9 cellular contexts compared by ENCODE assay signal in the genomic region with DNA sequence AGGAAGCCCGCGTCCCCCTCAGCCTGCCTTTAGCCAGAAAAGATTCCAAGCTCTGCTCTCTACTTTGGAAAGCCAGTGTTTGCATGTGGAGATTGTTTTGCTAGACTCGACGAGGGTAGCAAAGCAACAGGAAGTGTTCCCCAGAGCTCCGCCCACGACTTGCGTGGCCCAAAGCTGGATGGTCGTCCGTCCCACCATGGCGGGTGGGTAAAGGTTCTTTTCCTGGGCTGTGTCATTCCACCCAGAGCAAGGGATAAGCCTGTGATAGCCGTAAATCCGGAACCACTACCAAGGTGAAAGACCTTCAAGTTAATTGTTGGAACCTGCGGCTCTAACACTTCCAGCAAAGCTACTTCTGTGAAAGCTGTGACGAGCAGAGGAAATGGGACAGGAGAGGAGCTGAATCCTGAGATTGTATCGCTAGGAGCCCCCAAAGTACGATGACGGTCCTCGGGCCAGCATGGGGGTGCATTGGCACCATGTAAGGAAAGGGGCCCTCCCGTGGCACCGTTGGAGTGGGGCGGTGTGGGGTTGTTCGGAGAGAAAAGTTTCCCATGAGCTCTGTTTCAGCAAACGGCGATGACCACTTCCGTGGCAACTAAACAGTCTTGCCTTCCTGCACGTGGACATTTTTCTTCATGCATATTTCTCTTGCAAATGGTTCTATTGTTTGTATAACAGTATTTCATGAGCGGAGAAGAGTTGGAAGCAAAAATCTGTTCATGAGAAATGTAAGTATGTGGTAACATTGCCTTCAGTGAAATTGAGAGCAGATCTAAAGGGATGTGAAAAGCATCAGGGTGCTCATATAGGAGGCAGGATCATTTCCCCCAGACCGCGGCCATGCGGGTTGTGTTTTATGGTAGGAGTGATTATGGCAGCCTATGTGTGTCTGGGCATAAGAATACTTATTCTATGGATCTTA. TPM values are rescaled to one million over a fixed set of nuclear protein-coding genes. Genes with fewer than 3 reads are reported as not detected.
DNase-seq lines count a peak whose midpoint lies in the region; ATAC-seq and TF ChIP-seq lines count a peak whose summit lies in the region.
"Had no signal": no experiment of that assay in that cellular context is flagged by ENCODE, and none has a peak within 500 bp of the region (broad histone marks: within the 10 kb centered on the region; RNA-seq: fewer than 3 reads in every experiment).

No MANE protein-coding gene starts in this region.

- no peak for TF ChIP-seq EP300 in suprapubic skin (IDR thresholded peaks at IDR 0.05)

- H3K36me3 ChIP-seq in hepatocyte (replicated peaks; ENCODE audit: insufficient read depth, low read depth) = no peaks in the 10 kb centered on the region
- H3K36me3 ChIP-seq in suprapubic skin = no peaks in the 10 kb centered on the region
- H3K36me3 ChIP-seq in brain microvascular endothelial cell (replicated peaks) = no peaks in the 10 kb centered on the region

- H3K4me2 ChIP-seq in hepatocyte = peak overlapping the region; percentile 67
- H3K4me2 ChIP-seq: KMS-11 had no signal

- no peaks in the 10 kb centered on the region for H3K27me3 ChIP-seq in hepatocyte
- no peaks in the 10 kb centered on the region for H3K27me3 ChIP-seq in suprapubic skin
- H3K27me3 ChIP-seq in brain microvascular endothelial cell (replicated peaks) = no peaks in the 10 kb centered on the region

- in situ Hi-C loops in brain microvascular endothelial cell (cut with HindIII; ENCODE audit: low pct_ligation_motif_present, low sequenced_read_pairs) = no loop called here

- no peaks in the 10 kb centered on the region for H4K20me1 ChIP-seq in hepatocyte (ENCODE audit: insufficient read depth, poor library complexity, severe bottlenecking)

- no peak overlapping the region for H3K27ac ChIP-seq in hepatocyte
- H3K27ac ChIP-seq in suprapubic skin = peak overlapping the region; percentile 42
- H3K27ac ChIP-seq in brain microvascular endothelial cell = no peak overlapping the region
- H3K27ac ChIP-seq: KMS-11 had no signal

- H2AFZ ChIP-seq in hepatocyte = peak overlapping the region; percentile 8

- no peak for TF ChIP-seq POLR2A in suprapubic skin (IDR thresholded peaks at IDR 0.05)

- H3K4me3 ChIP-seq in hepatocyte (no peak overlapping the region), suprapubic skin (peak overlapping the region; percentile 37), brain microvascular endothelial cell (ENCODE audit: low read depth, low read length) (no peak overlapping the region)

- 84% methylated on average over 30 of the region's 30 CpGs for WGBS in hepatocyte (ENCODE audit: low lambda C conversion rate, missing lambda C conversion rate)
- WGBS in suprapubic skin = 84% methylated on average over 25 of the region's 30 CpGs

- H3K9me2 ChIP-seq in hepatocyte (replicated peaks; ENCODE audit: insufficient read depth) = no peaks in the 10 kb centered on the region

- ATAC-seq in HG02885 (IDR thresholded peaks at IDR 0.05; ENCODE audit: poor library complexity, unreplicated experiment) = peak; percentile 8
- ATAC-seq in esophagus mucosa = no peak
- ATAC-seq in GM21423 (IDR thresholded peaks at IDR 0.05; ENCODE audit: unreplicated experiment) = no peak

- DNase-seq in activated CD4-positive, CD25-positive, alpha-beta regulatory T cell treated with anti-CD3 and anti-CD28 coated beads, Interleukin-2, amount 50 U/mL, for 72 hours = peak; percentile 41
- DNase-seq in hepatocyte (ENCODE audit: low spot score) = no peak
- peak in 1 of 2 donors; percentile 73 for DNase-seq in suprapubic skin (ENCODE audit: low spot score in 2 of 2)
- DNase-seq in brain microvascular endothelial cell = no peak

- no peak for TF ChIP-seq CTCF in hepatocyte (IDR thresholded peaks at IDR 0.05; ENCODE audit: poor library complexity)
- no peak for TF ChIP-seq CTCF in suprapubic skin (IDR thresholded peaks at IDR 0.05)
- TF ChIP-seq CTCF in brain microvascular endothelial cell (IDR thresholded peaks at IDR 0.05; ENCODE audit: low read depth, low read length, missing control alignments) = no peak

- H3K4me1 ChIP-seq in hepatocyte (ENCODE audit: insufficient read depth) (peaks cover 23% of the 10 kb centered on the region), suprapubic skin (peaks cover 33% of the 10 kb centered on the region)

- H3K9me3 ChIP-seq in hepatocyte (ENCODE audit: low read depth) (no peaks in the 10 kb centered on the region), suprapubic skin (no peaks in the 10 kb centered on the region)

- no peaks in the 10 kb centered on the region for H3K79me2 ChIP-seq in hepatocyte

RNA-seq across cellular contexts. Expression of a gene that starts 8.3 kb away (rescaled TPM):
- total RNA-seq in hepatocyte = 1.9 and 2.6 TPM in 2 replicates
- 0.90 and 1.1 TPM in 2 replicates for polyA plus RNA-seq in hepatocyte
- 1 to 10 TPM; 3.2 to 6.1 (median 5.1) TPM for total RNA-seq in suprapubic skin
- total RNA-seq in esophagus mucosa = 4.2 TPM

RNA-seq across cellular contexts. Expression of a gene that starts 53.6 kb away (rescaled TPM):
- total RNA-seq in hepatocyte (35.4 and 47.5 TPM in 2 replicates), suprapubic skin (1 to 10 TPM in 3 of 4 donors, not detected in 1; 1.9 to 3.3 (median 3.1) TPM), esophagus mucosa (23.3 TPM)
- polyA plus RNA-seq in hepatocyte = 45.3 and 49.7 TPM in 2 replicates
- total RNA-seq: dermis microvascular lymphatic vessel endothelial cell had no signal

RNA-seq across cellular contexts. Expression of a gene that starts 55.9 kb away (rescaled TPM):
- total RNA-seq in hepatocyte = 25.6 and 26.6 TPM in 2 replicates
- 14.2 and 17.2 TPM in 2 replicates for polyA plus RNA-seq in hepatocyte
- total RNA-seq in suprapubic skin = 10 to 100 TPM in 1 of 4 donors, 1 to 10 TPM in 3; 4.3 to 16.4 (median 8.5) TPM
- 36.9 TPM for total RNA-seq in esophagus mucosa
